2 cellular contexts compared by ENCODE assay signal in the genomic region with DNA sequence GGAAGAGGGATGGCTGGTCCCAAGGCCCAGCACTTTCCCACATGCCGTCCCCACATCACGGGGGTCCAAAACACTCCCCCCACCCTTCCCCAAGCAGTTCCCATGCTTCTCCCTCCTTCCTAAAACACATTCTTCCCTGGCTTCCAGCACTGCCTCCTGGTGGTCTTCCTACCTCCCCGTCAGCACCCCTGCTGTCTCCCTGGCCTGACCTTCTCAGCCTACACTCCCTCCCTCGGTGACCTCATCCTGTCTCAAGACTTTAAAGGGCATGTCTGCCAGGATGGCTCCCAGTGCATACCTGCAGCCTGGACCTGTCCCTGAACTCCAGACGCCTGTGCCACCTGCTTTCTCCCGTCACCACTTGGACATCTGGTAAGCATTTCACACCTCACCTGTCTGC.
TF ChIP-seq lines count a peak whose summit lies in the region.

No MANE protein-coding gene starts in this region.

TF ChIP-seq in GM23338, 12 proteins besides CTCF, POLR2A, EP300 and RAD21 (continues in another document):
- TF ChIP-seq STAT1 (IDR thresholded peaks at IDR 0.05; ENCODE audit: unreplicated experiment), result no peak
- TF ChIP-seq, protein P1, sequence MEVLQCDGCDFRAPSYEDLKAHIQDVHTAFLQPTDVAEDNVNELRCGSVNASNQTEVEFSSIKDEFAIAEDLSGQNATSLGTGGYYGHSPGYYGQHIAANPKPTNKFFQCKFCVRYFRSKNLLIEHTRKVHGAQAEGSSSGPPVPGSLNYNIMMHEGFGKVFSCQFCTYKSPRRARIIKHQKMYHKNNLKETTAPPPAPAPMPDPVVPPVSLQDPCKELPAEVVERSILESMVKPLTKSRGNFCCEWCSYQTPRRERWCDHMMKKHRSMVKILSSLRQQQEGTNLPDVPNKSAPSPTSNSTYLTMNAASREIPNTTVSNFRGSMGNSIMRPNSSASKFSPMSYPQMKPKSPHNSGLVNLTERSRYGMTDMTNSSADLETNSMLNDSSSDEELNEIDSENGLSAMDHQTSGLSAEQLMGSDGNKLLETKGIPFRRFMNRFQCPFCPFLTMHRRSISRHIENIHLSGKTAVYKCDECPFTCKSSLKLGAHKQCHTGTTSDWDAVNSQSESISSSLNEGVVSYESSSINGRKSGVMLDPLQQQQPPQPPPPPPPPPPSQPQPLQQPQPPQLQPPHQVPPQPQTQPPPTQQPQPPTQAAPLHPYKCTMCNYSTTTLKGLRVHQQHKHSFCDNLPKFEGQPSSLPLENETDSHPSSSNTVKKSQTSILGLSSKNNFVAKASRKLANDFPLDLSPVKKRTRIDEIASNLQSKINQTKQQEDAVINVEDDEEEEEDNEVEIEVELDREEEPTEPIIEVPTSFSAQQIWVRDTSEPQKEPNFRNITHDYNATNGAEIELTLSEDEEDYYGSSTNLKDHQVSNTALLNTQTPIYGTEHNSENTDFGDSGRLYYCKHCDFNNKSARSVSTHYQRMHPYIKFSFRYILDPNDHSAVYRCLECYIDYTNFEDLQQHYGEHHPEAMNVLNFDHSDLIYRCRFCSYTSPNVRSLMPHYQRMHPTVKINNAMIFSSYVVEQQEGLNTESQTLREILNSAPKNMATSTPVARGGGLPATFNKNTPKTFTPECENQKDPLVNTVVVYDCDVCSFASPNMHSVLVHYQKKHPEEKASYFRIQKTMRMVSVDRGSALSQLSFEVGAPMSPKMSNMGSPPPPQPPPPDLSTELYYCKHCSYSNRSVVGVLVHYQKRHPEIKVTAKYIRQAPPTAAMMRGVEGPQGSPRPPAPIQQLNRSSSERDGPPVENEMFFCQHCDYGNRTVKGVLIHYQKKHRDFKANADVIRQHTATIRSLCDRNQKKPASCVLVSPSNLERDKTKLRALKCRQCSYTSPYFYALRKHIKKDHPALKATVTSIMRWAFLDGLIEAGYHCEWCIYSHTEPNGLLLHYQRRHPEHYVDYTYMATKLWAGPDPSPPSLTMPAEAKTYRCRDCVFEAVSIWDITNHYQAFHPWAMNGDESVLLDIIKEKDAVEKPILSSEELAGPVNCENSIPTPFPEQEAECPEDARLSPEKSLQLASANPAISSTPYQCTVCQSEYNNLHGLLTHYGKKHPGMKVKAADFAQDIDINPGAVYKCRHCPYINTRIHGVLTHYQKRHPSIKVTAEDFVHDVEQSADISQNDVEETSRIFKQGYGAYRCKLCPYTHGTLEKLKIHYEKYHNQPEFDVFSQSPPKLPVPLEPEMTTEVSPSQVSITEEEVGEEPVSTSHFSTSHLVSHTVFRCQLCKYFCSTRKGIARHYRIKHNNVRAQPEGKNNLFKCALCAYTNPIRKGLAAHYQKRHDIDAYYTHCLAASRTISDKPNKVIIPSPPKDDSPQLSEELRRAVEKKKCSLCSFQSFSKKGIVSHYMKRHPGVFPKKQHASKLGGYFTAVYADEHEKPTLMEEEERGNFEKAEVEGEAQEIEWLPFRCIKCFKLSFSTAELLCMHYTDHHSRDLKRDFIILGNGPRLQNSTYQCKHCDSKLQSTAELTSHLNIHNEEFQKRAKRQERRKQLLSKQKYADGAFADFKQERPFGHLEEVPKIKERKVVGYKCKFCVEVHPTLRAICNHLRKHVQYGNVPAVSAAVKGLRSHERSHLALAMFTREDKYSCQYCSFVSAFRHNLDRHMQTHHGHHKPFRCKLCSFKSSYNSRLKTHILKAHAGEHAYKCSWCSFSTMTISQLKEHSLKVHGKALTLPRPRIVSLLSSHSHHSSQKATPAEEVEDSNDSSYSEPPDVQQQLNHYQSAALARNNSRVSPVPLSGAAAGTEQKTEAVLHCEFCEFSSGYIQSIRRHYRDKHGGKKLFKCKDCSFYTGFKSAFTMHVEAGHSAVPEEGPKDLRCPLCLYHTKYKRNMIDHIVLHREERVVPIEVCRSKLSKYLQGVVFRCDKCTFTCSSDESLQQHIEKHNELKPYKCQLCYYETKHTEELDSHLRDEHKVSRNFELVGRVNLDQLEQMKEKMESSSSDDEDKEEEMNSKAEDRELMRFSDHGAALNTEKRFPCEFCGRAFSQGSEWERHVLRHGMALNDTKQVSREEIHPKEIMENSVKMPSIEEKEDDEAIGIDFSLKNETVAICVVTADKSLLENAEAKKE (CRISPR knock-in tag; IDR thresholded peaks at IDR 0.05), result no peak
- TF ChIP-seq, protein P2, sequence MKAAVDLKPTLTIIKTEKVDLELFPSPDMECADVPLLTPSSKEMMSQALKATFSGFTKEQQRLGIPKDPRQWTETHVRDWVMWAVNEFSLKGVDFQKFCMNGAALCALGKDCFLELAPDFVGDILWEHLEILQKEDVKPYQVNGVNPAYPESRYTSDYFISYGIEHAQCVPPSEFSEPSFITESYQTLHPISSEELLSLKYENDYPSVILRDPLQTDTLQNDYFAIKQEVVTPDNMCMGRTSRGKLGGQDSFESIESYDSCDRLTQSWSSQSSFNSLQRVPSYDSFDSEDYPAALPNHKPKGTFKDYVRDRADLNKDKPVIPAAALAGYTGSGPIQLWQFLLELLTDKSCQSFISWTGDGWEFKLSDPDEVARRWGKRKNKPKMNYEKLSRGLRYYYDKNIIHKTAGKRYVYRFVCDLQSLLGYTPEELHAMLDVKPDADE (IDR thresholded peaks at IDR 0.05), result no peak
- no peak for TF ChIP-seq ZNF114 (CRISPR knock-in tag; IDR thresholded peaks at IDR 0.05)
- TF ChIP-seq EZH2 (IDR thresholded peaks at IDR 0.05; ENCODE audit: low read depth, unreplicated experiment), result no peak
- TF ChIP-seq, protein P3, sequence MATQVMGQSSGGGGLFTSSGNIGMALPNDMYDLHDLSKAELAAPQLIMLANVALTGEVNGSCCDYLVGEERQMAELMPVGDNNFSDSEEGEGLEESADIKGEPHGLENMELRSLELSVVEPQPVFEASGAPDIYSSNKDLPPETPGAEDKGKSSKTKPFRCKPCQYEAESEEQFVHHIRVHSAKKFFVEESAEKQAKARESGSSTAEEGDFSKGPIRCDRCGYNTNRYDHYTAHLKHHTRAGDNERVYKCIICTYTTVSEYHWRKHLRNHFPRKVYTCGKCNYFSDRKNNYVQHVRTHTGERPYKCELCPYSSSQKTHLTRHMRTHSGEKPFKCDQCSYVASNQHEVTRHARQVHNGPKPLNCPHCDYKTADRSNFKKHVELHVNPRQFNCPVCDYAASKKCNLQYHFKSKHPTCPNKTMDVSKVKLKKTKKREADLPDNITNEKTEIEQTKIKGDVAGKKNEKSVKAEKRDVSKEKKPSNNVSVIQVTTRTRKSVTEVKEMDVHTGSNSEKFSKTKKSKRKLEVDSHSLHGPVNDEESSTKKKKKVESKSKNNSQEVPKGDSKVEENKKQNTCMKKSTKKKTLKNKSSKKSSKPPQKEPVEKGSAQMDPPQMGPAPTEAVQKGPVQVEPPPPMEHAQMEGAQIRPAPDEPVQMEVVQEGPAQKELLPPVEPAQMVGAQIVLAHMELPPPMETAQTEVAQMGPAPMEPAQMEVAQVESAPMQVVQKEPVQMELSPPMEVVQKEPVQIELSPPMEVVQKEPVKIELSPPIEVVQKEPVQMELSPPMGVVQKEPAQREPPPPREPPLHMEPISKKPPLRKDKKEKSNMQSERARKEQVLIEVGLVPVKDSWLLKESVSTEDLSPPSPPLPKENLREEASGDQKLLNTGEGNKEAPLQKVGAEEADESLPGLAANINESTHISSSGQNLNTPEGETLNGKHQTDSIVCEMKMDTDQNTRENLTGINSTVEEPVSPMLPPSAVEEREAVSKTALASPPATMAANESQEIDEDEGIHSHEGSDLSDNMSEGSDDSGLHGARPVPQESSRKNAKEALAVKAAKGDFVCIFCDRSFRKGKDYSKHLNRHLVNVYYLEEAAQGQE (IDR thresholded peaks at IDR 0.05; ENCODE audit: unreplicated experiment), result no peak
- TF ChIP-seq ZNF331 (CRISPR knock-in tag; IDR thresholded peaks at IDR 0.05; ENCODE audit: low read depth), result no peak
- TF ChIP-seq POLR2AphosphoS5 (IDR thresholded peaks at IDR 0.05; ENCODE audit: low read depth), result no peak
- TF ChIP-seq EZH2phosphoT487 (IDR thresholded peaks at IDR 0.05; ENCODE audit: unreplicated experiment), result no peak
- no peak for TF ChIP-seq CREB1 (CRISPR knock-in tag; IDR thresholded peaks at IDR 0.05; ENCODE audit: low read depth)

TF ChIP-seq in K562, 482 proteins besides CTCF, POLR2A, EP300 and RAD21:
- TF ChIP-seq ZFP30 (CRISPR knock-in tag; IDR thresholded peaks at IDR 0.05; ENCODE audit: borderline replicate concordance), result no peak
- TF ChIP-seq, protein P4, sequence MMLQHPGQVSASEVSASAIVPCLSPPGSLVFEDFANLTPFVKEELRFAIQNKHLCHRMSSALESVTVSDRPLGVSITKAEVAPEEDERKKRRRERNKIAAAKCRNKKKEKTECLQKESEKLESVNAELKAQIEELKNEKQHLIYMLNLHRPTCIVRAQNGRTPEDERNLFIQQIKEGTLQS (IDR thresholded peaks at IDR 0.05), result peak; percentile 49
- TF ChIP-seq, protein P4 (CRISPR knock-in tag; conservative IDR thresholded peaks at IDR 0.05), result no peak
- no peak for TF ChIP-seq U2AF1 (optimal IDR thresholded peaks at IDR 0.05; ENCODE audit: low read depth, low read length)
- TF ChIP-seq BRCA1 (IDR thresholded peaks at IDR 0.05), result no peak
- TF ChIP-seq BRCA1 (CRISPR knock-in tag; IDR thresholded peaks at IDR 0.05), result no peak
- TF ChIP-seq, protein P5, sequence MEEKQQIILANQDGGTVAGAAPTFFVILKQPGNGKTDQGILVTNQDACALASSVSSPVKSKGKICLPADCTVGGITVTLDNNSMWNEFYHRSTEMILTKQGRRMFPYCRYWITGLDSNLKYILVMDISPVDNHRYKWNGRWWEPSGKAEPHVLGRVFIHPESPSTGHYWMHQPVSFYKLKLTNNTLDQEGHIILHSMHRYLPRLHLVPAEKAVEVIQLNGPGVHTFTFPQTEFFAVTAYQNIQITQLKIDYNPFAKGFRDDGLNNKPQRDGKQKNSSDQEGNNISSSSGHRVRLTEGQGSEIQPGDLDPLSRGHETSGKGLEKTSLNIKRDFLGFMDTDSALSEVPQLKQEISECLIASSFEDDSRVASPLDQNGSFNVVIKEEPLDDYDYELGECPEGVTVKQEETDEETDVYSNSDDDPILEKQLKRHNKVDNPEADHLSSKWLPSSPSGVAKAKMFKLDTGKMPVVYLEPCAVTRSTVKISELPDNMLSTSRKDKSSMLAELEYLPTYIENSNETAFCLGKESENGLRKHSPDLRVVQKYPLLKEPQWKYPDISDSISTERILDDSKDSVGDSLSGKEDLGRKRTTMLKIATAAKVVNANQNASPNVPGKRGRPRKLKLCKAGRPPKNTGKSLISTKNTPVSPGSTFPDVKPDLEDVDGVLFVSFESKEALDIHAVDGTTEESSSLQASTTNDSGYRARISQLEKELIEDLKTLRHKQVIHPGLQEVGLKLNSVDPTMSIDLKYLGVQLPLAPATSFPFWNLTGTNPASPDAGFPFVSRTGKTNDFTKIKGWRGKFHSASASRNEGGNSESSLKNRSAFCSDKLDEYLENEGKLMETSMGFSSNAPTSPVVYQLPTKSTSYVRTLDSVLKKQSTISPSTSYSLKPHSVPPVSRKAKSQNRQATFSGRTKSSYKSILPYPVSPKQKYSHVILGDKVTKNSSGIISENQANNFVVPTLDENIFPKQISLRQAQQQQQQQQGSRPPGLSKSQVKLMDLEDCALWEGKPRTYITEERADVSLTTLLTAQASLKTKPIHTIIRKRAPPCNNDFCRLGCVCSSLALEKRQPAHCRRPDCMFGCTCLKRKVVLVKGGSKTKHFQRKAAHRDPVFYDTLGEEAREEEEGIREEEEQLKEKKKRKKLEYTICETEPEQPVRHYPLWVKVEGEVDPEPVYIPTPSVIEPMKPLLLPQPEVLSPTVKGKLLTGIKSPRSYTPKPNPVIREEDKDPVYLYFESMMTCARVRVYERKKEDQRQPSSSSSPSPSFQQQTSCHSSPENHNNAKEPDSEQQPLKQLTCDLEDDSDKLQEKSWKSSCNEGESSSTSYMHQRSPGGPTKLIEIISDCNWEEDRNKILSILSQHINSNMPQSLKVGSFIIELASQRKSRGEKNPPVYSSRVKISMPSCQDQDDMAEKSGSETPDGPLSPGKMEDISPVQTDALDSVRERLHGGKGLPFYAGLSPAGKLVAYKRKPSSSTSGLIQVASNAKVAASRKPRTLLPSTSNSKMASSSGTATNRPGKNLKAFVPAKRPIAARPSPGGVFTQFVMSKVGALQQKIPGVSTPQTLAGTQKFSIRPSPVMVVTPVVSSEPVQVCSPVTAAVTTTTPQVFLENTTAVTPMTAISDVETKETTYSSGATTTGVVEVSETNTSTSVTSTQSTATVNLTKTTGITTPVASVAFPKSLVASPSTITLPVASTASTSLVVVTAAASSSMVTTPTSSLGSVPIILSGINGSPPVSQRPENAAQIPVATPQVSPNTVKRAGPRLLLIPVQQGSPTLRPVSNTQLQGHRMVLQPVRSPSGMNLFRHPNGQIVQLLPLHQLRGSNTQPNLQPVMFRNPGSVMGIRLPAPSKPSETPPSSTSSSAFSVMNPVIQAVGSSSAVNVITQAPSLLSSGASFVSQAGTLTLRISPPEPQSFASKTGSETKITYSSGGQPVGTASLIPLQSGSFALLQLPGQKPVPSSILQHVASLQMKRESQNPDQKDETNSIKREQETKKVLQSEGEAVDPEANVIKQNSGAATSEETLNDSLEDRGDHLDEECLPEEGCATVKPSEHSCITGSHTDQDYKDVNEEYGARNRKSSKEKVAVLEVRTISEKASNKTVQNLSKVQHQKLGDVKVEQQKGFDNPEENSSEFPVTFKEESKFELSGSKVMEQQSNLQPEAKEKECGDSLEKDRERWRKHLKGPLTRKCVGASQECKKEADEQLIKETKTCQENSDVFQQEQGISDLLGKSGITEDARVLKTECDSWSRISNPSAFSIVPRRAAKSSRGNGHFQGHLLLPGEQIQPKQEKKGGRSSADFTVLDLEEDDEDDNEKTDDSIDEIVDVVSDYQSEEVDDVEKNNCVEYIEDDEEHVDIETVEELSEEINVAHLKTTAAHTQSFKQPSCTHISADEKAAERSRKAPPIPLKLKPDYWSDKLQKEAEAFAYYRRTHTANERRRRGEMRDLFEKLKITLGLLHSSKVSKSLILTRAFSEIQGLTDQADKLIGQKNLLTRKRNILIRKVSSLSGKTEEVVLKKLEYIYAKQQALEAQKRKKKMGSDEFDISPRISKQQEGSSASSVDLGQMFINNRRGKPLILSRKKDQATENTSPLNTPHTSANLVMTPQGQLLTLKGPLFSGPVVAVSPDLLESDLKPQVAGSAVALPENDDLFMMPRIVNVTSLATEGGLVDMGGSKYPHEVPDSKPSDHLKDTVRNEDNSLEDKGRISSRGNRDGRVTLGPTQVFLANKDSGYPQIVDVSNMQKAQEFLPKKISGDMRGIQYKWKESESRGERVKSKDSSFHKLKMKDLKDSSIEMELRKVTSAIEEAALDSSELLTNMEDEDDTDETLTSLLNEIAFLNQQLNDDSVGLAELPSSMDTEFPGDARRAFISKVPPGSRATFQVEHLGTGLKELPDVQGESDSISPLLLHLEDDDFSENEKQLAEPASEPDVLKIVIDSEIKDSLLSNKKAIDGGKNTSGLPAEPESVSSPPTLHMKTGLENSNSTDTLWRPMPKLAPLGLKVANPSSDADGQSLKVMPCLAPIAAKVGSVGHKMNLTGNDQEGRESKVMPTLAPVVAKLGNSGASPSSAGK (IDR thresholded peaks at IDR 0.05), result no peak
- TF ChIP-seq HDAC1 (IDR thresholded peaks at IDR 0.05), result no peak
- TF ChIP-seq EP400 (IDR thresholded peaks at IDR 0.05), result no peak
- no peak for TF ChIP-seq SREBF2 (CRISPR knock-in tag; IDR thresholded peaks at IDR 0.05)
- no peak for TF ChIP-seq PTBP1 (IDR thresholded peaks at IDR 0.05; ENCODE audit: low read depth, low read length)
